11 cellular contexts compared by ENCODE assay signal in the genomic region with DNA sequence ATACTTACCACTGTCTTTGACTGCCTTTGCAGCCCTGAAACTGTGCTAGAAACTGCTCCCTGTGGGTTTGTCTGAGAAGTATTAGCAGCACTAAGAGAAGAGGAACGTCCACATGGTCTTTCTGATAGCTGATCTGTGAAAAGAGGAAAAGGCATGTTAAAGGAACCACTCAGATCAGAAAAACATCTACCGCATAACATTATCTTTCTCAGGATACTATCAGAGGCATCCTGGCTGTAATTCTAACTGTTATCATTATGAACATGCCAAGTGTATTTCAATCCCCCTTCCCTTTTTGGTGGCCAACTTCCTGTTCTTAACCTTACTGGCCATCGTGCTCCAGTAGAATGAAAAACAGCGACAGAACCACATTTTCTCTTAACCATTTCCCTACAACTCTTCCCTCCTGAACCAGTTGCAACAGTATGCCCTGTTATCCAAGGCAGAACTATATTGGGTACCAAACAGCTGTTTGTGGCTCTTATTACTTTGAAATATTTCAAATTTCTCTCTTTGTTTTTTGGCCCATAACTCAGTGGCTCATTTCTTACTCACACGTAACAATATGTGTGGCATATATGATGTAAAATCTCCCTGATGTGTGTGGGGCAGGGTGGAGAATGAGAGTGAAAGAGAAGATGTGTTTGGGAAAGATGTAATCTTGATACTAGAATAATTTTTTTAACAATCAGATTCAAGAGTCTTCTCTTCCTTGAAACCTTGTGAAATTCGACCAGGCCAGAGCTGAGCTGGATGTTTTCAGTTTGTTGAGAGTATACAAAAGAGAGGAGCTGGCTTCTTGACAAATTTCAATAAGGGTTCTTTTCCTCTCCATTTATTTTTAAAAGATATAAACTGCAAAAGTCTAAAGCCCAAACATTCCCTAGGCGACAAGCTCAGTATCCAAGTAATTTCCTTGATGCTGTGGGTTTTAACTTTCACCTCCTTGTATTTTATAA. TPM values are rescaled to one million over a fixed set of nuclear protein-coding genes. Genes with fewer than 3 reads are reported as not detected.
DNase-seq lines count a peak whose midpoint lies in the region; ATAC-seq, FAIRE-seq and TF ChIP-seq lines count a peak whose summit lies in the region.
"Had no signal": no experiment of that assay in that cellular context is flagged by ENCODE, and none has a peak within 500 bp of the region (broad histone marks: within the 10 kb centered on the region; RNA-seq: fewer than 3 reads in every experiment).

No MANE protein-coding gene starts in this region.

- DNase-seq in activated CD4-positive, alpha-beta T cell treated with anti-CD3 and anti-CD28 coated beads, Interleukin-2, amount 10 ng/mL, durations not matched to agents 24 days and 14 days = no peak
- no peak for DNase-seq in activated CD4-positive, alpha-beta T cell treated with anti-CD3 and anti-CD28 coated beads, Interleukin-2, amount 50 U/mL, for 48 hours
- DNase-seq in SKM-1 (lab: John Stamatoyannopoulos, UW; ENCODE audit: unreplicated experiment) = peak; percentile 31
- no peak for DNase-seq in endothelial cell of umbilical vein (ENCODE audit: low read depth, low spot score)
- no peak for DNase-seq in stimulated activated naive B cell treated with anti-CD40 and anti-IgM and Interleukin-4, amounts not matched to agents 10 μg/mL and 1 μg/mL and 100 μg/mL, for 72 hours
- DNase-seq in coronary artery (ENCODE audit: low spot score) = no peak
- no peak for DNase-seq in NCI-H2107 treated with DMSO at 0.1 percent for 48 hours (lab: John Stamatoyannopoulos, UW; ENCODE audit: unreplicated experiment)
- no peak for DNase-seq in NCI-H526 (lab: John Stamatoyannopoulos, UW)
- DNase-seq: left cardiac atrium, NCI-H446 treated with DMSO at 0.1 percent for 48 hours had no signal

- peak overlapping the region; percentile 59 for H3K4me3 Mint-ChIP-seq in activated CD4-positive, alpha-beta T cell treated with anti-CD3 and anti-CD28 coated beads, Interleukin-2, amount 10 ng/mL, durations not matched to agents 24 days and 14 days
- H3K4me3 Mint-ChIP-seq in stimulated activated naive B cell treated with anti-CD40 and anti-IgM and Interleukin-4, amounts not matched to agents 10 μg/mL and 1 μg/mL and 100 μg/mL, for 72 hours = peak overlapping the region in 1 of 2 donors; percentile 22

- H3K4me3 ChIP-seq in endothelial cell of umbilical vein (replicated peaks in 1 of 3; ENCODE audit: insufficient read depth in 1 of 3, low read depth in 1 of 3, low read length in 3 of 3) (no peak overlapping the region), coronary artery (no peak overlapping the region)

- dilution Hi-C loops in endothelial cell of umbilical vein (cut with MboI; ENCODE audit: extremely low pct_ligation_motif_present, low sequenced_read_pairs) = no loop called here

- no peaks in the 10 kb centered on the region for H3K36me3 ChIP-seq in endothelial cell of umbilical vein (ENCODE audit: control insufficient read depth in 2 of 2, extremely low read depth in 1 of 2, insufficient read depth in 2 of 2, low read length in 2 of 2)

- H3K27ac Mint-ChIP-seq in activated CD4-positive, alpha-beta T cell treated with anti-CD3 and anti-CD28 coated beads, Interleukin-2, amount 10 ng/mL, durations not matched to agents 24 days and 14 days = peak overlapping the region; percentile 85
- peak overlapping the region; percentile 48 for H3K27ac Mint-ChIP-seq in stimulated activated naive B cell treated with anti-CD40 and anti-IgM and Interleukin-4, amounts not matched to agents 10 μg/mL and 1 μg/mL and 100 μg/mL, for 72 hours

- H3K4me1 Mint-ChIP-seq in activated CD4-positive, alpha-beta T cell treated with anti-CD3 and anti-CD28 coated beads, Interleukin-2, amount 10 ng/mL, durations not matched to agents 24 days and 14 days = peaks cover 63% of the 10 kb centered on the region
- H3K4me1 Mint-ChIP-seq in stimulated activated naive B cell treated with anti-CD40 and anti-IgM and Interleukin-4, amounts not matched to agents 10 μg/mL and 1 μg/mL and 100 μg/mL, for 72 hours = peaks cover 11 to 63% of the 10 kb centered on the region in 2 donors

- H3K9me3 Mint-ChIP-seq in activated CD4-positive, alpha-beta T cell treated with anti-CD3 and anti-CD28 coated beads, Interleukin-2, amount 10 ng/mL, durations not matched to agents 24 days and 14 days = no peaks in the 10 kb centered on the region
- no peaks in the 10 kb centered on the region for H3K9me3 Mint-ChIP-seq in stimulated activated naive B cell treated with anti-CD40 and anti-IgM and Interleukin-4, amounts not matched to agents 10 μg/mL and 1 μg/mL and 100 μg/mL, for 72 hours

- BruUV-seq in endothelial cell of umbilical vein (replicated peaks; lab: Mats Ljungman, UMichigan) = no TSS peak

- POLR2A ChIA-PET in endothelial cell of umbilical vein (lab: Charles Lee) = no interaction called here

- intact Hi-C loops in activated CD4-positive, alpha-beta T cell treated with anti-CD3 and anti-CD28 coated beads, Interleukin-2, amount 10 ng/mL, durations not matched to agents 24 days and 14 days (cut with micrococcal nuclease) = loop anchor here (2.0 to 5.0 kb wide), 4 partner anchors 13 to 33 kb away; no protein-coding TSS in a partner anchor
- intact Hi-C loops in endothelial cell of umbilical vein (cut with micrococcal nuclease) = no loop called here

- TF ChIP-seq POLR2A in endothelial cell of umbilical vein (IDR thresholded peaks at IDR 0.05; ENCODE audit: low read depth, low read length) = no peak

- peak; percentile 18 to 22 for ATAC-seq in stimulated activated naive B cell treated with anti-CD40 and anti-IgM and Interleukin-4, amounts not matched to agents 10 μg/mL and 1 μg/mL and 100 μg/mL, for 72 hours (replicated peaks)
- ATAC-seq: left cardiac atrium had no signal

- H3K27me3 Mint-ChIP-seq in activated CD4-positive, alpha-beta T cell treated with anti-CD3 and anti-CD28 coated beads, Interleukin-2, amount 10 ng/mL, durations not matched to agents 24 days and 14 days = no peaks in the 10 kb centered on the region
- H3K27me3 Mint-ChIP-seq in stimulated activated naive B cell treated with anti-CD40 and anti-IgM and Interleukin-4, amounts not matched to agents 10 μg/mL and 1 μg/mL and 100 μg/mL, for 72 hours = no peaks in the 10 kb centered on the region

- H3K9me1 ChIP-seq in endothelial cell of umbilical vein (replicated peaks; ENCODE audit: control insufficient read depth, extremely low read depth, insufficient read depth, low read length) = no peaks in the 10 kb centered on the region

- no peaks in the 10 kb centered on the region for H3K9me3 ChIP-seq in endothelial cell of umbilical vein (replicated peaks; ENCODE audit: control insufficient read depth, insufficient read depth, low read length)

- peak; percentile 26 for FAIRE-seq in endothelial cell of umbilical vein (lab: Jason Lieb, UNC)

- no peaks in the 10 kb centered on the region for H4K20me1 ChIP-seq in endothelial cell of umbilical vein (replicated peaks; ENCODE audit: control insufficient read depth, extremely low read depth, insufficient read depth, low read length)

- H3K79me2 ChIP-seq in endothelial cell of umbilical vein (ENCODE audit: control insufficient read depth, insufficient read depth, low read length) = no peaks in the 10 kb centered on the region

- H3K27me3 ChIP-seq in endothelial cell of umbilical vein (ENCODE audit: control insufficient read depth in 2 of 2, insufficient read depth in 2 of 2, low read length in 2 of 2) = no peaks in the 10 kb centered on the region

- CTCF ChIA-PET in endothelial cell of umbilical vein (lab: Charles Lee) = no interaction called here

- H3K9ac ChIP-seq in endothelial cell of umbilical vein (replicated peaks; ENCODE audit: extremely low read depth, insufficient read depth, low read length) = no peak overlapping the region

- TF ChIP-seq CTCF in endothelial cell of umbilical vein (IDR thresholded peaks at IDR 0.05; ENCODE audit: extremely low read depth in 1 of 2, insufficient read depth in 1 of 2, low read depth in 1 of 2, low read length in 2 of 2) = no peak
- no peak for TF ChIP-seq CTCF in coronary artery (IDR thresholded peaks at IDR 0.05)

- H3K4me1 ChIP-seq in endothelial cell of umbilical vein (ENCODE audit: control insufficient read depth, extremely low read depth, insufficient read depth, low read length) = no peaks in the 10 kb centered on the region

- no peak overlapping the region for H3K27ac ChIP-seq in endothelial cell of umbilical vein (ENCODE audit: insufficient read depth, low read depth, low read length)
- peak overlapping the region in 1 of 2 donors; percentile 44 for H3K27ac ChIP-seq in coronary artery
- H3K27ac ChIP-seq: epithelial cell of prostate had no signal

- no peak overlapping the region for H2AFZ ChIP-seq in endothelial cell of umbilical vein (ENCODE audit: low read depth, low read length)

- H3K4me2 ChIP-seq in endothelial cell of umbilical vein (ENCODE audit: insufficient read depth, low read length) = no peak overlapping the region

- peaks cover 42% of the 10 kb centered on the region for H3K36me3 Mint-ChIP-seq in activated CD4-positive, alpha-beta T cell treated with anti-CD3 and anti-CD28 coated beads, Interleukin-2, amount 10 ng/mL, durations not matched to agents 24 days and 14 days (ENCODE audit: low read depth)
- peaks cover 3 to 6% of the 10 kb centered on the region in 2 donors for H3K36me3 Mint-ChIP-seq in stimulated activated naive B cell treated with anti-CD40 and anti-IgM and Interleukin-4, amounts not matched to agents 10 μg/mL and 1 μg/mL and 100 μg/mL, for 72 hours

TF ChIP-seq in endothelial cell of umbilical vein, 7 proteins besides CTCF, POLR2A, EP300 and RAD21:
- TF ChIP-seq EZH2 (IDR thresholded peaks at IDR 0.05; ENCODE audit: borderline replicate concordance, low read depth, low read length, severe bottlenecking) (no peak), JUN (IDR thresholded peaks at IDR 0.05; ENCODE audit: borderline replicate concordance, insufficient read depth, insufficient read length, low read depth) (no peak), MYC (IDR thresholded peaks at IDR 0.05; ENCODE audit: low read depth, low read length) (no peak), POLR2AphosphoS5 (IDR thresholded peaks at IDR 0.05; ENCODE audit: insufficient read depth, low read depth, low read length) (no peak), FOS (IDR thresholded peaks at IDR 0.05; ENCODE audit: borderline replicate concordance, insufficient read depth, low read length) (no peak)

RNA-seq across cellular contexts. Expression of gene ARHGEF6, which starts 35.2 kb away (rescaled TPM):
- total RNA-seq in activated CD4-positive, alpha-beta T cell treated with anti-CD3 and anti-CD28 coated beads, Interleukin-2, amount 10 ng/mL, durations not matched to agents 24 days and 14 days = 37.4 and 38.0 TPM in 2 replicates
- 5.5 and 6.4 TPM in 2 replicates for total RNA-seq in endothelial cell of umbilical vein
- 4.1 and 4.9 TPM in 2 replicates for polyA plus RNA-seq in endothelial cell of umbilical vein
- 3.7 and 5.1 TPM in 2 replicates for polyA plus RNA-seq in endothelial cell of umbilical vein (2011; cell fraction: cytosol; rRNA removed)
- polyA plus RNA-seq in endothelial cell of umbilical vein (2011; cell fraction: nucleus; rRNA removed) = 10.5 and 11.6 TPM in 2 replicates
- polyA plus RNA-seq in endothelial cell of umbilical vein (2012) = 2.3 and 4.1 TPM in 2 replicates
- 7.7 and 8.1 TPM in 2 replicates for polyA minus RNA-seq in endothelial cell of umbilical vein
- polyA minus RNA-seq in endothelial cell of umbilical vein (2011; cell fraction: cytosol; rRNA and poly(A)+ RNA removed) = not detected
- polyA minus RNA-seq in endothelial cell of umbilical vein (2011; cell fraction: nucleus; rRNA and poly(A)+ RNA removed) = 4.5 and 5.4 TPM in 2 replicates
